ENCODE assay signal across 19 cellular contexts in genomic region chr14:49552630-49553029, GRCh38.
"Had no signal": no experiment of that assay in that cellular context is flagged by ENCODE, and none has a peak within 500 bp of the region (broad histone marks: within the 10 kb centered on the region; RNA-seq: fewer than 3 reads in every experiment).

No MANE protein-coding gene starts in this region.

- H3K4me2 ChIP-seq: hepatocyte had no signal

- H3K27me3 ChIP-seq: esophagus squamous epithelium, hepatocyte, suprapubic skin, transverse colon, uterus had no signal

- H3K4me3 ChIP-seq: esophagus squamous epithelium, hepatocyte, lung, skin epidermis, suprapubic skin, transverse colon, uterus had no signal

- H2AFZ ChIP-seq: hepatocyte had no signal

- H3K27ac ChIP-seq: esophagus squamous epithelium, hepatocyte, skin epidermis, suprapubic skin, transverse colon, uterus had no signal

- H3K4me1 ChIP-seq: esophagus squamous epithelium, suprapubic skin, transverse colon, uterus had no signal

- DNase-seq: activated B cell treated with CpG ODN at 0.5 μM for 24 hours; activated CD4-positive, alpha-beta memory T cell treated with anti-CD3 and anti-CD28 coated beads for 36 hours; activated CD4-positive, alpha-beta T cell treated with anti-CD3 and anti-CD28 coated beads for 4 hours; activated naive CD8-positive, alpha-beta T cell treated with anti-CD3 and anti-CD28 coated beads for 36 hours; activated T-cell treated with anti-CD3 and anti-CD28 coated beads for 4 hours; amniotic stem cell; dermis blood vessel endothelial cell; effector memory CD4-positive, alpha-beta T cell; esophagus squamous epithelium; natural killer cell; right cardiac atrium; stimulated activated naive CD8-positive, alpha-beta T cell treated with anti-CD3 and anti-CD28 coated beads, Interleukin-15, amount 100 ng/mL, for 72 hours; transverse colon; uterus had no signal

- H3K9me3 ChIP-seq: esophagus squamous epithelium, suprapubic skin, transverse colon, uterus had no signal

- H3K79me2 ChIP-seq: hepatocyte had no signal

- ATAC-seq: left lobe of liver; natural killer cell; right cardiac atrium; stimulated activated naive CD8-positive, alpha-beta T cell treated with anti-CD3 and anti-CD28 coated beads, Interleukin-15, amount 100 ng/mL, for 72 hours had no signal

- H3K36me3 ChIP-seq: esophagus squamous epithelium, suprapubic skin, transverse colon, uterus had no signal
